ENCODE assay signal across 28 cellular contexts in genomic region chr10:131011936-131012640, GRCh38.
"Had no signal": no experiment of that assay in that cellular context is flagged by ENCODE, and none has a peak within 500 bp of the region (broad histone marks: within the 10 kb centered on the region; RNA-seq: fewer than 3 reads in every experiment).

No MANE protein-coding gene starts in this region.

- H3K79me2 ChIP-seq: hepatocyte had no signal

- H2AFZ ChIP-seq: hepatocyte had no signal

- H3K4me3 ChIP-seq: heart right ventricle, hepatocyte, lower lobe of right lung, mucosa of descending colon, pancreas, prostate gland, sigmoid colon, tibial nerve, vagina had no signal

- H3K27me3 ChIP-seq: hepatocyte, pancreas, sigmoid colon, tibial nerve, vagina had no signal

- H3K27ac ChIP-seq: heart right ventricle, hepatocyte, lower lobe of right lung, pancreas, prostate gland, sigmoid colon, tibial nerve, vagina had no signal

- H3K9me3 ChIP-seq: lower lobe of right lung, pancreas, prostate gland, sigmoid colon, vagina had no signal

- ATAC-seq: heart right ventricle; left ventricle myocardium superior; lower lobe of right lung; mucosa of descending colon; naive thymus-derived CD4-positive, alpha-beta T cell; natural killer cell treated with Interleukin-12 subunit alpha and Interleukin-12 subunit beta and Interleukin-15 and Interleukin-18, amount 100 ng/mL, for 72 hours; pancreas; right cardiac atrium; stimulated activated memory B cell treated with anti-CD40 and anti-IgM and Interleukin-4, amounts not matched to agents 10 μg/mL and 1 μg/mL and 100 μg/mL, for 72 hours; stimulated activated naive CD8-positive, alpha-beta T cell treated with anti-CD3 and anti-CD28 coated beads, Interleukin-15, amount 100 ng/mL, for 72 hours had no signal

- FAIRE-seq: pancreas, small intestine had no signal

- DNase-seq: heart right ventricle; islet precursor cell; left ventricle myocardium superior; lower lobe of right lung; mammary epithelial cell; mesenchymal stem cell; midbrain; mucosa of descending colon; naive thymus-derived CD4-positive, alpha-beta T cell; nucleus accumbens; pancreas; retina; right cardiac atrium; sigmoid colon; small intestine; stimulated activated CD4-positive, alpha-beta T cell treated with anti-CD3 and anti-CD28 coated beads, Interleukin-1b, Interleukin-23, amount 100 ng/mL, for 48 hours; stimulated activated CD4-positive, alpha-beta T cell treated with anti-CD3 and anti-CD28 coated beads, Interleukin-2, amount 100 ng/mL, for 48 hours; stimulated activated CD4-positive, alpha-beta T cell treated with anti-CD3 and anti-CD28 coated beads, Interleukin-4, amount 100 ng/mL, for 4 hours; stimulated activated CD8-positive, alpha-beta memory T cell treated with anti-CD3 and anti-CD28 coated beads, Interleukin-4, amount 100 ng/mL, for 48 hours; stimulated activated naive CD4-positive, alpha-beta T cell treated with Interleukin-2 at 50 U/mL for 16 hours; stimulated activated naive CD8-positive, alpha-beta T cell treated with anti-CD3 and anti-CD28 coated beads, Interleukin-15, amount 100 ng/mL, for 72 hours; substantia nigra had no signal

- H3K36me3 ChIP-seq: heart right ventricle, lower lobe of right lung, pancreas, prostate gland, sigmoid colon, tibial nerve, vagina had no signal

- H3K4me1 ChIP-seq: heart right ventricle, lower lobe of right lung, pancreas, prostate gland, sigmoid colon, tibial nerve, vagina had no signal

- H3K4me2 ChIP-seq: hepatocyte had no signal
